Comparison of ENCODE assay signal across 8 cellular contexts in genomic region chr7:149196151-149196704, GRCh38. TPM values are rescaled to one million over a fixed set of nuclear protein-coding genes. Genes with fewer than 3 reads are reported as not detected.
A peak's percentile ranks its signal among the peaks of the same experiment; 100 is the strongest.
DNase-seq lines count a peak whose midpoint lies in the region; ATAC-seq, FAIRE-seq and TF ChIP-seq lines count a peak whose summit lies in the region.

No MANE protein-coding gene starts in this region.

- no peaks in the 10 kb centered on the region for H3K27me3 ChIP-seq in iPS-18a (ENCODE audit: control insufficient read depth, insufficient read depth, low read length)

- peaks cover 29% of the 10 kb centered on the region for H3K36me3 Mint-ChIP-seq in activated naive CD4-positive, alpha-beta T cell treated with anti-CD3 and anti-CD28 coated beads for 36 hours (ENCODE audit: low read depth)

- no peak overlapping the region for H3K27ac ChIP-seq in iPS-18a (ENCODE audit: low read length)

- H3K9me3 Mint-ChIP-seq in activated naive CD4-positive, alpha-beta T cell treated with anti-CD3 and anti-CD28 coated beads for 36 hours, result no peaks in the 10 kb centered on the region

- FAIRE-seq in D721Med (lab: Jason Lieb, UNC), result no peak

- CTCF ChIA-PET in activated naive CD4-positive, alpha-beta T cell treated with anti-CD3 and anti-CD28 coated beads for 36 hours (lab: Charles Lee), result interaction anchor here (1.0 to 3.0 kb wide), 13 partner anchors 11 to 227 kb away, joined by 3 to 8 read pairs (median 6); partner anchors contain the start of genes ZNF398, ZNF425 and ZNF783

- peak overlapping the region; percentile 78 for H3K27ac Mint-ChIP-seq in activated naive CD4-positive, alpha-beta T cell treated with anti-CD3 and anti-CD28 coated beads for 36 hours

- H3K4me1 ChIP-seq in iPS-18a (ENCODE audit: control insufficient read depth, low read depth, low read length), result no peaks in the 10 kb centered on the region

- H3K4me1 Mint-ChIP-seq in activated naive CD4-positive, alpha-beta T cell treated with anti-CD3 and anti-CD28 coated beads for 36 hours (ENCODE audit: low read depth), result peaks cover 29% of the 10 kb centered on the region

- peak overlapping the region; percentile 85 for H3K4me3 Mint-ChIP-seq in activated naive CD4-positive, alpha-beta T cell treated with anti-CD3 and anti-CD28 coated beads for 36 hours

- H3K27me3 Mint-ChIP-seq in activated naive CD4-positive, alpha-beta T cell treated with anti-CD3 and anti-CD28 coated beads for 36 hours (ENCODE audit: low read depth), result no peaks in the 10 kb centered on the region

- peak overlapping the region; percentile 87 for H3K4me3 ChIP-seq in iPS-18a (ENCODE audit: low read length)

- peak; percentile 32 for DNase-seq in activated CD4-positive, alpha-beta T cell treated with anti-CD3 and anti-CD28 coated beads for 48 hours
- no peak for DNase-seq in activated CD4-positive, alpha-beta T cell treated with anti-CD3 and anti-CD28 coated beads, Interleukin-2, amount 50 U/mL, for 1 hour
- peak; percentile 56 for DNase-seq in HT-29 (ENCODE audit: low spot score)
- DNase-seq in activated naive CD4-positive, alpha-beta T cell treated with anti-CD3 and anti-CD28 coated beads for 36 hours, result peak; percentile 17
- DNase-seq in stimulated activated CD4-positive, alpha-beta T cell treated with anti-CD3 and anti-CD28 coated beads, Interleukin-2, amount 100 ng/mL, for 24 hours, result peak; percentile 24
- DNase-seq in D721Med (ENCODE audit: insufficient read length, low spot score), result no peak

- H3K9me3 ChIP-seq in iPS-18a (ENCODE audit: control insufficient read depth, low read depth, low read length), result no peaks in the 10 kb centered on the region

- TF ChIP-seq CTCF in D721Med (IDR thresholded peaks at IDR 0.05; ENCODE audit: insufficient read depth, missing control alignments), result no peak

- no peak for ATAC-seq in HG03095 (IDR thresholded peaks at IDR 0.05; ENCODE audit: unreplicated experiment)

- intact Hi-C loops in activated naive CD4-positive, alpha-beta T cell treated with anti-CD3 and anti-CD28 coated beads for 36 hours (cut with micrococcal nuclease), result loop anchor here (1.0 to 5.0 kb wide), 5 partner anchors 43 to 301 kb away; partner anchors contain the start of genes ZNF212 and ZNF746

- peak overlapping the region; percentile 67 for H3K9ac ChIP-seq in iPS-18a (ENCODE audit: low read length)

- H3K36me3 ChIP-seq in iPS-18a (ENCODE audit: control insufficient read depth, low read depth, low read length), result peaks cover 26% of the 10 kb centered on the region

RNA-seq across cellular contexts. Expression of gene ZNF282, which starts 0.9 kb away (rescaled TPM):
- total RNA-seq in HT-29 (2014; rRNA removed; shearing (Covaris generic)), result 47.4 and 72.1 TPM in 2 replicates
- 10 to 100 TPM; 21.6 to 22.0 TPM for total RNA-seq in activated naive CD4-positive, alpha-beta T cell treated with anti-CD3 and anti-CD28 coated beads for 36 hours

RNA-seq across cellular contexts. Expression of gene ZNF212, which starts 43.2 kb away (rescaled TPM):
- total RNA-seq in HT-29 (2014; rRNA removed; shearing (Covaris generic)), result 11.9 and 20.9 TPM in 2 replicates
- total RNA-seq in activated naive CD4-positive, alpha-beta T cell treated with anti-CD3 and anti-CD28 coated beads for 36 hours, result 10 to 100 TPM in 1 of 2 experiments, 1 to 10 TPM in 1; 9.0 to 10.4 TPM

RNA-seq across cellular contexts. Expression of gene ZNF398, which starts 49.0 kb away (rescaled TPM):
- 8.2 and 13.8 TPM in 2 replicates for total RNA-seq in HT-29 (2014; rRNA removed; shearing (Covaris generic))
- total RNA-seq in activated naive CD4-positive, alpha-beta T cell treated with anti-CD3 and anti-CD28 coated beads for 36 hours, result 1 to 10 TPM; 4.3 to 5.0 TPM

Comparison
In these comparisons a context has a peak if more than half of its experiments do, and no peak if none do; other contexts are left out.
1. DNase-seq: peak in activated CD4-positive, alpha-beta T cell treated with anti-CD3 and anti-CD28 coated beads for 48 hours (single experiment), HT-29 (single experiment), activated naive CD4-positive, alpha-beta T cell treated with anti-CD3 and anti-CD28 coated beads for 36 hours (single experiment) and stimulated activated CD4-positive, alpha-beta T cell treated with anti-CD3 and anti-CD28 coated beads, Interleukin-2, amount 100 ng/mL, for 24 hours (2 of 2); none in activated CD4-positive, alpha-beta T cell treated with anti-CD3 and anti-CD28 coated beads, Interleukin-2, amount 50 U/mL, for 1 hour (single experiment) and D721Med (single experiment).